In genomic region chr17:64447526-64447925, GRCh38 we compare ENCODE assay signal across 17 cellular contexts.
DNase-seq lines count a peak whose midpoint lies in the region; ATAC-seq and TF ChIP-seq lines count a peak whose summit lies in the region.
"Had no signal": no experiment of that assay in that cellular context is flagged by ENCODE, and none has a peak within 500 bp of the region (broad histone marks: within the 10 kb centered on the region; RNA-seq: fewer than 3 reads in every experiment).

No MANE protein-coding gene starts in this region.

- DNase-seq in GM12865 (ENCODE audit: low read depth), result peak; percentile 76
- no peak for DNase-seq in COLO668 (lab: John Stamatoyannopoulos, UW; ENCODE audit: unreplicated experiment)
- no peak for DNase-seq in DMS153 (lab: John Stamatoyannopoulos, UW)
- DNase-seq: C1 segment of cervical spinal cord, COR-L47, DMS53, IMR-90, NCI-H1436, NCI-H2081, NCI-H510A treated with DMSO at 0.1 percent for 48 hours, SJCRH30, SW 1271 had no signal

- peaks cover 0 to 25% (median 6%) of the 10 kb centered on the region in 11 experiments; a peak in 8 of 22 replicates for H3K9me3 ChIP-seq in BLaER1 treated with 17β-estradiol and CSF1 and Interleukin-3, amounts not matched to agents 10 nM and 100 nM (replicated peaks in 1 of 11)
- H3K9me3 ChIP-seq: SJCRH30 had no signal

- H3K27ac Mint-ChIP-seq in dendritic cell treated with granulocyte-macrophage colony-stimulating factor and Interleukin-4, amounts not matched to agents 40 ng/mL and 50 ng/mL, for 4 days, result peak overlapping the region; percentile 97

- peaks cover 76% of the 10 kb centered on the region for H3K4me1 Mint-ChIP-seq in dendritic cell treated with granulocyte-macrophage colony-stimulating factor and Interleukin-4, amounts not matched to agents 40 ng/mL and 50 ng/mL, for 4 days (ENCODE audit: low read depth)

- intact Hi-C loops in dendritic cell treated with granulocyte-macrophage colony-stimulating factor and Interleukin-4, amounts not matched to agents 40 ng/mL and 50 ng/mL, for 4 days (cut with micrococcal nuclease), result no loop called here

- H3K4me3 Mint-ChIP-seq in dendritic cell treated with granulocyte-macrophage colony-stimulating factor and Interleukin-4, amounts not matched to agents 40 ng/mL and 50 ng/mL, for 4 days, result no peak overlapping the region

- ATAC-seq in HG03342 (IDR thresholded peaks at IDR 0.05; ENCODE audit: unreplicated experiment) (peak; percentile 54), HG03378 (IDR thresholded peaks at IDR 0.05; ENCODE audit: unreplicated experiment) (no peak)

- peaks cover 8 to 27% (median 26%) of the 10 kb centered on the region in 11 experiments for H3K36me3 ChIP-seq in BLaER1 treated with 17β-estradiol and CSF1 and Interleukin-3, amounts not matched to agents 10 nM and 100 nM
- H3K36me3 ChIP-seq: SJCRH30 had no signal

- no peaks in the 10 kb centered on the region for H3K27me3 ChIP-seq in BLaER1 treated with 17β-estradiol and CSF1 and Interleukin-3, amounts not matched to agents 10 nM and 100 nM
- H3K27me3 ChIP-seq: SJCRH30 had no signal

- H3K27ac ChIP-seq in BLaER1 treated with 17β-estradiol and CSF1 and Interleukin-3, amounts not matched to agents 10 nM and 100 nM, result peak overlapping the region in 10 of 11 experiments; percentile 69 to 99 (median 96); a peak in 20 of 22 replicates
- H3K27ac ChIP-seq: RWPE1, SJCRH30 had no signal

- no peaks in the 10 kb centered on the region for H3K9me3 Mint-ChIP-seq in dendritic cell treated with granulocyte-macrophage colony-stimulating factor and Interleukin-4, amounts not matched to agents 40 ng/mL and 50 ng/mL, for 4 days

- peaks cover 30% of the 10 kb centered on the region for H3K36me3 Mint-ChIP-seq in dendritic cell treated with granulocyte-macrophage colony-stimulating factor and Interleukin-4, amounts not matched to agents 40 ng/mL and 50 ng/mL, for 4 days (ENCODE audit: low read depth)

- peaks cover 58 to 82% (median 80%) of the 10 kb centered on the region in 10 experiments for H3K4me1 ChIP-seq in BLaER1 treated with 17β-estradiol and CSF1 and Interleukin-3, amounts not matched to agents 10 nM and 100 nM

- H3K4me3 ChIP-seq in BLaER1 treated with 17β-estradiol and CSF1 and Interleukin-3, amounts not matched to agents 10 nM and 100 nM, result 0 out of 20 replicates have a peak overlapping the region, but pooled peaks of 1 of the 10 experiments have one; percentile 47
- no peak overlapping the region for H3K4me3 ChIP-seq in GM12865 (ENCODE audit: low read depth, low read length)
- H3K4me3 ChIP-seq: SJCRH30 had no signal

- no peaks in the 10 kb centered on the region for H3K27me3 Mint-ChIP-seq in dendritic cell treated with granulocyte-macrophage colony-stimulating factor and Interleukin-4, amounts not matched to agents 40 ng/mL and 50 ng/mL, for 4 days

- TF ChIP-seq CTCF in GM12865 (IDR thresholded peaks at IDR 0.05; ENCODE audit: insufficient read depth, low read depth, low read length, missing control alignments), result no peak

- H3K4me2 ChIP-seq in BLaER1 treated with 17β-estradiol and CSF1 and Interleukin-3, amounts not matched to agents 10 nM and 100 nM, result peak overlapping the region; percentile 77 to 93 (median 85)

- no peaks in the 10 kb centered on the region for H4K20me1 ChIP-seq in BLaER1 treated with 17β-estradiol and CSF1 and Interleukin-3, amounts not matched to agents 10 nM and 100 nM

- H3K9ac ChIP-seq in BLaER1 treated with 17β-estradiol and CSF1 and Interleukin-3, amounts not matched to agents 10 nM and 100 nM, result peak overlapping the region in 7 of 11 experiments; percentile 72 to 94 (median 79); a peak in 11 of 22 replicates
